In the genomic region with DNA sequence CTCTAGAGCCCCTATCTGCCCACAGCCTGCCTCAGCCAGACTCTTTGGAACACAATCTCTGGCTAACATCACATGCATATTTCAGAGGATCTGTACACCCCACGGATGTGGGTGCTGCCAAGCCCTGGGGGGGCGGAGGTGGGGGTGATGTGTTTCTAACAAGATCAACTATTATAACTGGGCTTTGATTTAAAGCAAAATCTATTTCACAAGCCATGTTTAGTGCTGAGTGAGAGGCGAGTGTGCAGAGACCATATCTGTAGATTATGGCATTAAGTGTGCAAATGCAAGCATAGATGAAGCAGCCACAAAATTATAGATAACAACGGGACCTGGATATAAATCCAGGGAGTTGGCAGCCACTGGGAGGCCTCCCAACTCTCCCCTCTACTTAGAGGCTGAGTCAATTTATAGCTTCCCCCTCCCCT, we compare ENCODE assay signal across 26 cellular contexts.
"Had no signal": no experiment of that assay in that cellular context is flagged by ENCODE, and none has a peak within 500 bp of the region (broad histone marks: within the 10 kb centered on the region; RNA-seq: fewer than 3 reads in every experiment).

No MANE protein-coding gene starts in this region.

- H3K4me3 Mint-ChIP-seq: activated CD4-positive, alpha-beta memory T cell treated with anti-CD3 and anti-CD28 coated beads, Interleukin-2, amount 10 ng/mL, durations not matched to agents 7 days and 5 days; activated CD4-positive, alpha-beta T cell treated with anti-CD3 and anti-CD28 coated beads, Interleukin-2, amount 10 ng/mL, durations not matched to agents 24 days and 14 days; activated naive CD4-positive, alpha-beta T cell treated with anti-CD3 and anti-CD28 coated beads for 36 hours; activated naive CD8-positive, alpha-beta T cell treated with anti-CD3 and anti-CD28 coated beads, Interleukin-2, amount 10 ng/mL, durations not matched to agents 7 days and 5 days; activated T-cell treated with anti-CD3 and anti-CD28 coated beads, Interleukin-2, amount 50 U/mL, for 72 hours; dendritic cell treated with granulocyte-macrophage colony-stimulating factor and Interleukin-4, amounts not matched to agents 40 ng/mL and 50 ng/mL, for 4 days; immature natural killer cell; natural killer cell treated with Interleukin-12 subunit alpha and Interleukin-12 subunit beta and Interleukin-15 and Interleukin-18, amount 100 ng/mL, for 72 hours; stimulated activated naive B cell treated with anti-CD40 and anti-IgM and Interleukin-4, amounts not matched to agents 10 μg/mL and 1 μg/mL and 100 μg/mL, for 72 hours; T-cell; T-helper 2 cell treated with Interferon-gamma antibody and Interleukin-4, amounts not matched to agents 5 μg/mL and 100 μg/mL, for 36 hours had no signal

- H3K9me3 ChIP-seq: body of pancreas, right lobe of liver had no signal

- H3K27ac ChIP-seq: body of pancreas, foreskin keratinocyte, hepatocyte, parathyroid adenoma, right lobe of liver had no signal

- H3K36me3 ChIP-seq: right lobe of liver had no signal

- H3K36me3 Mint-ChIP-seq: activated naive CD8-positive, alpha-beta T cell treated with anti-CD3 and anti-CD28 coated beads, Interleukin-2, amount 10 ng/mL, durations not matched to agents 7 days and 5 days; immature natural killer cell; natural killer cell treated with Interleukin-12 subunit alpha and Interleukin-12 subunit beta and Interleukin-15 and Interleukin-18, amount 100 ng/mL, for 72 hours; stimulated activated naive B cell treated with anti-CD40 and anti-IgM and Interleukin-4, amounts not matched to agents 10 μg/mL and 1 μg/mL and 100 μg/mL, for 72 hours; T-cell had no signal

- H3K4me2 ChIP-seq: hepatocyte had no signal

- ATAC-seq: activated CD4-positive, CD25-positive, alpha-beta regulatory T cell treated with anti-CD3 and anti-CD28 coated beads, Interleukin-2, amount 50 U/mL, for 24 hours; activated T-cell treated with anti-CD3 and anti-CD28 coated beads, Interleukin-2, amount 50 U/mL, for 72 hours; body of pancreas; foreskin keratinocyte; left ventricle myocardium superior; right lobe of liver; stimulated activated naive B cell treated with anti-CD40 and anti-IgM and Interleukin-4, amounts not matched to agents 10 μg/mL and 1 μg/mL and 100 μg/mL, for 72 hours; T-cell had no signal

- H3K79me2 ChIP-seq: hepatocyte, parathyroid adenoma had no signal

- H3K9me3 Mint-ChIP-seq: activated CD4-positive, alpha-beta memory T cell treated with anti-CD3 and anti-CD28 coated beads, Interleukin-2, amount 10 ng/mL, durations not matched to agents 7 days and 5 days; activated CD4-positive, alpha-beta T cell treated with anti-CD3 and anti-CD28 coated beads, Interleukin-2, amount 10 ng/mL, durations not matched to agents 24 days and 14 days; activated naive CD4-positive, alpha-beta T cell treated with anti-CD3 and anti-CD28 coated beads for 36 hours; activated naive CD8-positive, alpha-beta T cell treated with anti-CD3 and anti-CD28 coated beads, Interleukin-2, amount 10 ng/mL, durations not matched to agents 7 days and 5 days; activated T-cell treated with anti-CD3 and anti-CD28 coated beads, Interleukin-2, amount 50 U/mL, for 72 hours; dendritic cell treated with granulocyte-macrophage colony-stimulating factor and Interleukin-4, amounts not matched to agents 40 ng/mL and 50 ng/mL, for 4 days; immature natural killer cell; natural killer cell treated with Interleukin-12 subunit alpha and Interleukin-12 subunit beta and Interleukin-15 and Interleukin-18, amount 100 ng/mL, for 72 hours; stimulated activated naive B cell treated with anti-CD40 and anti-IgM and Interleukin-4, amounts not matched to agents 10 μg/mL and 1 μg/mL and 100 μg/mL, for 72 hours; T-cell; T-helper 2 cell treated with Interferon-gamma antibody and Interleukin-4, amounts not matched to agents 5 μg/mL and 100 μg/mL, for 36 hours had no signal

- DNase-seq: activated CD4-positive, alpha-beta memory T cell treated with anti-CD3 and anti-CD28 coated beads, Interleukin-2, amount 10 ng/mL, durations not matched to agents 7 days and 5 days; activated CD4-positive, alpha-beta T cell treated with anti-CD3 and anti-CD28 coated beads, Interleukin-2, amount 10 ng/mL, durations not matched to agents 24 days and 14 days; activated effector memory CD4-positive, alpha-beta T cell treated with Interleukin-2 at 50 U/mL for 16 hours; activated naive CD4-positive, alpha-beta T cell treated with anti-CD3 and anti-CD28 coated beads for 36 hours; activated naive CD8-positive, alpha-beta T cell treated with anti-CD3 and anti-CD28 coated beads, Interleukin-2, amount 10 ng/mL, durations not matched to agents 7 days and 5 days; activated T-cell treated with anti-CD3 and anti-CD28 coated beads, Interleukin-2, amount 50 U/mL, for 72 hours; amygdala; effector CD4-positive, alpha-beta T cell; foreskin keratinocyte; immature natural killer cell; left ventricle myocardium superior; nucleus accumbens; right lobe of liver; small intestine; stimulated activated CD4-positive, alpha-beta T cell treated with anti-CD3 and anti-CD28 coated beads, Interleukin-2, amount 100 ng/mL, for 48 hours; stimulated activated CD8-positive, alpha-beta memory T cell treated with anti-CD3 and anti-CD28 coated beads, Interleukin-4, amount 100 ng/mL, for 48 hours; stimulated activated naive B cell treated with anti-CD40 and anti-IgM and Interleukin-4, amounts not matched to agents 10 μg/mL and 1 μg/mL and 100 μg/mL, for 72 hours; T-cell had no signal

- H3K4me1 Mint-ChIP-seq: activated CD4-positive, alpha-beta memory T cell treated with anti-CD3 and anti-CD28 coated beads, Interleukin-2, amount 10 ng/mL, durations not matched to agents 7 days and 5 days; activated CD4-positive, alpha-beta T cell treated with anti-CD3 and anti-CD28 coated beads, Interleukin-2, amount 10 ng/mL, durations not matched to agents 24 days and 14 days; activated naive CD8-positive, alpha-beta T cell treated with anti-CD3 and anti-CD28 coated beads, Interleukin-2, amount 10 ng/mL, durations not matched to agents 7 days and 5 days; immature natural killer cell; stimulated activated naive B cell treated with anti-CD40 and anti-IgM and Interleukin-4, amounts not matched to agents 10 μg/mL and 1 μg/mL and 100 μg/mL, for 72 hours; T-cell had no signal

- H3K9ac ChIP-seq: parathyroid adenoma had no signal

- H3K27ac Mint-ChIP-seq: activated CD4-positive, alpha-beta memory T cell treated with anti-CD3 and anti-CD28 coated beads, Interleukin-2, amount 10 ng/mL, durations not matched to agents 7 days and 5 days; activated CD4-positive, alpha-beta T cell treated with anti-CD3 and anti-CD28 coated beads, Interleukin-2, amount 10 ng/mL, durations not matched to agents 24 days and 14 days; activated naive CD4-positive, alpha-beta T cell treated with anti-CD3 and anti-CD28 coated beads for 36 hours; activated naive CD8-positive, alpha-beta T cell treated with anti-CD3 and anti-CD28 coated beads, Interleukin-2, amount 10 ng/mL, durations not matched to agents 7 days and 5 days; activated T-cell treated with anti-CD3 and anti-CD28 coated beads, Interleukin-2, amount 50 U/mL, for 72 hours; dendritic cell treated with granulocyte-macrophage colony-stimulating factor and Interleukin-4, amounts not matched to agents 40 ng/mL and 50 ng/mL, for 4 days; immature natural killer cell; natural killer cell treated with Interleukin-12 subunit alpha and Interleukin-12 subunit beta and Interleukin-15 and Interleukin-18, amount 100 ng/mL, for 72 hours; stimulated activated naive B cell treated with anti-CD40 and anti-IgM and Interleukin-4, amounts not matched to agents 10 μg/mL and 1 μg/mL and 100 μg/mL, for 72 hours; T-cell; T-helper 2 cell treated with Interferon-gamma antibody and Interleukin-4, amounts not matched to agents 5 μg/mL and 100 μg/mL, for 36 hours had no signal

- FAIRE-seq: endometrium, small intestine had no signal

- H3K27me3 ChIP-seq: body of pancreas, foreskin keratinocyte, hepatocyte, right lobe of liver had no signal

- H3K4me3 ChIP-seq: body of pancreas, hepatocyte, right lobe of liver had no signal

- H3K4me1 ChIP-seq: foreskin keratinocyte, parathyroid adenoma, right lobe of liver had no signal

- H2AFZ ChIP-seq: hepatocyte, parathyroid adenoma had no signal
